17 cellular contexts compared by ENCODE assay signal in the genomic region with DNA sequence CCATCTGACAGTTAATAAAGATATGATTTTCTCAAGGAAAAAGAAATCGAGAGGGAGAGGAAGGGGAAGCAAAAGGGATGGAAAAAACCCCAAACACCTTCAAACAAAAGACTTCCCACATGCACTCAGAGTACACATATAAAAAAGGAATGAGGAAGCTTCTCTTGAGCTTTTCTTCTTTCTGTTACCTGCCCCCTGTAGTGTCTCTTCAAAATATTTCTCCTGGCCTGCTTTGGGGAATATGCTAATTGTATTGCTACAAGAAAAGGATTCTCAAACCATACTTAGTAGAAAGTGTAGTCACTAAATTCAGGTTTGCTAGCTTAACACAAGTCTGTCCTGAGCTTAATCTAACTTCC. TPM values are rescaled to one million over a fixed set of nuclear protein-coding genes. Genes with fewer than 3 reads are reported as not detected.
DNase-seq lines count a peak whose midpoint lies in the region; ATAC-seq lines count a peak whose summit lies in the region.
"Had no signal": no experiment of that assay in that cellular context is flagged by ENCODE, and none has a peak within 500 bp of the region (broad histone marks: within the 10 kb centered on the region; RNA-seq: fewer than 3 reads in every experiment).

No MANE protein-coding gene starts in this region.

- H3K4me1 Mint-ChIP-seq in stimulated activated naive CD8-positive, alpha-beta T cell treated with anti-CD3 and anti-CD28 coated beads, Interleukin-15, Interleukin-2, amounts not matched to agents 100 ng/mL and 50 ng/mL, for 24 hours (ENCODE audit: low read depth), result peaks cover 8% of the 10 kb centered on the region
- H3K4me1 Mint-ChIP-seq in stimulated activated naive CD8-positive, alpha-beta T cell treated with anti-CD3 and anti-CD28 coated beads, Interleukin-15, amount 100 ng/mL, for 72 hours, result peaks cover 10% of the 10 kb centered on the region
- peaks cover 12% of the 10 kb centered on the region for H3K4me1 Mint-ChIP-seq in activated naive CD4-positive, alpha-beta T cell treated with anti-CD3 and anti-CD28 coated beads, Interleukin-2, amount 10 ng/mL, durations not matched to agents 7 days and 5 days

- H3K9me3 ChIP-seq in HUES64 (ENCODE audit: insufficient read depth, low read depth, low read length), result no peaks in the 10 kb centered on the region
- H3K9me3 ChIP-seq: psoas muscle had no signal

- ATAC-seq in stimulated activated naive CD8-positive, alpha-beta T cell treated with anti-CD3 and anti-CD28 coated beads, Interleukin-15, amount 100 ng/mL, for 72 hours, result no peak
- ATAC-seq in HG02678 (IDR thresholded peaks at IDR 0.05; ENCODE audit: unreplicated experiment) (peak; percentile 24), GM18498 (IDR thresholded peaks at IDR 0.05; ENCODE audit: unreplicated experiment) (no peak)
- ATAC-seq: psoas muscle had no signal

- no peaks in the 10 kb centered on the region for H3K9me3 Mint-ChIP-seq in stimulated activated naive CD8-positive, alpha-beta T cell treated with anti-CD3 and anti-CD28 coated beads, Interleukin-15, Interleukin-2, amounts not matched to agents 100 ng/mL and 50 ng/mL, for 24 hours
- no peaks in the 10 kb centered on the region for H3K9me3 Mint-ChIP-seq in stimulated activated naive CD8-positive, alpha-beta T cell treated with anti-CD3 and anti-CD28 coated beads, Interleukin-15, amount 100 ng/mL, for 72 hours
- H3K9me3 Mint-ChIP-seq in activated naive CD4-positive, alpha-beta T cell treated with anti-CD3 and anti-CD28 coated beads, Interleukin-2, amount 10 ng/mL, durations not matched to agents 7 days and 5 days, result no peaks in the 10 kb centered on the region

- no peak for DNase-seq in stimulated activated naive CD8-positive, alpha-beta T cell treated with anti-CD3 and anti-CD28 coated beads, Interleukin-15, amount 100 ng/mL, for 72 hours
- DNase-seq in AG20443 (ENCODE audit: low spot score) (no peak), nucleus accumbens (lab: John Stamatoyannopoulos, UW) (no peak)
- no peak for DNase-seq in activated naive CD4-positive, alpha-beta T cell treated with anti-CD3 and anti-CD28 coated beads, Interleukin-2, amount 10 ng/mL, durations not matched to agents 7 days and 5 days
- DNase-seq: ACHN; activated T-cell treated with anti-CD3 and anti-CD28 coated beads, Interleukin-2, amount 50 U/mL, for 1 hour; aorta; dermis blood vessel endothelial cell; IMR-90; NCI-H1417; NCI-H526; psoas muscle; SHP77 had no signal

- peaks cover 13% of the 10 kb centered on the region for H3K4me1 ChIP-seq in HUES64 (ENCODE audit: insufficient read depth, low read length)
- H3K4me1 ChIP-seq: psoas muscle had no signal

- no peak overlapping the region for H3K4me3 Mint-ChIP-seq in stimulated activated naive CD8-positive, alpha-beta T cell treated with anti-CD3 and anti-CD28 coated beads, Interleukin-15, Interleukin-2, amounts not matched to agents 100 ng/mL and 50 ng/mL, for 24 hours
- H3K4me3 Mint-ChIP-seq in stimulated activated naive CD8-positive, alpha-beta T cell treated with anti-CD3 and anti-CD28 coated beads, Interleukin-15, amount 100 ng/mL, for 72 hours, result no peak overlapping the region
- no peak overlapping the region for H3K4me3 Mint-ChIP-seq in activated naive CD4-positive, alpha-beta T cell treated with anti-CD3 and anti-CD28 coated beads, Interleukin-2, amount 10 ng/mL, durations not matched to agents 7 days and 5 days

- peaks cover 49% of the 10 kb centered on the region for H3K36me3 ChIP-seq in HUES64 (ENCODE audit: insufficient read depth, low read length)

- H3K9ac ChIP-seq in HUES64 (ENCODE audit: low read depth, low read length), result no peak overlapping the region

- no CpG with 5 or more reads among the region's 1 CpG for WGBS in HUES64

- H3K4me3 ChIP-seq in HUES64 (ENCODE audit: low read length), result no peak overlapping the region
- H3K4me3 ChIP-seq: psoas muscle had no signal

- peak overlapping the region; percentile 43 for H3K27ac Mint-ChIP-seq in stimulated activated naive CD8-positive, alpha-beta T cell treated with anti-CD3 and anti-CD28 coated beads, Interleukin-15, Interleukin-2, amounts not matched to agents 100 ng/mL and 50 ng/mL, for 24 hours
- H3K27ac Mint-ChIP-seq in stimulated activated naive CD8-positive, alpha-beta T cell treated with anti-CD3 and anti-CD28 coated beads, Interleukin-15, amount 100 ng/mL, for 72 hours, result peak overlapping the region in 1 of 2 donors; percentile 23
- no peak overlapping the region for H3K27ac Mint-ChIP-seq in activated naive CD4-positive, alpha-beta T cell treated with anti-CD3 and anti-CD28 coated beads, Interleukin-2, amount 10 ng/mL, durations not matched to agents 7 days and 5 days

- CTCF ChIA-PET in activated naive CD4-positive, alpha-beta T cell treated with anti-CD3 and anti-CD28 coated beads, Interleukin-2, amount 10 ng/mL, durations not matched to agents 7 days and 5 days (lab: Charles Lee), result no interaction called here

- H3K27me3 Mint-ChIP-seq in stimulated activated naive CD8-positive, alpha-beta T cell treated with anti-CD3 and anti-CD28 coated beads, Interleukin-15, Interleukin-2, amounts not matched to agents 100 ng/mL and 50 ng/mL, for 24 hours, result no peaks in the 10 kb centered on the region
- no peaks in the 10 kb centered on the region for H3K27me3 Mint-ChIP-seq in stimulated activated naive CD8-positive, alpha-beta T cell treated with anti-CD3 and anti-CD28 coated beads, Interleukin-15, amount 100 ng/mL, for 72 hours
- H3K27me3 Mint-ChIP-seq in activated naive CD4-positive, alpha-beta T cell treated with anti-CD3 and anti-CD28 coated beads, Interleukin-2, amount 10 ng/mL, durations not matched to agents 7 days and 5 days, result no peaks in the 10 kb centered on the region

- H3K36me3 Mint-ChIP-seq in stimulated activated naive CD8-positive, alpha-beta T cell treated with anti-CD3 and anti-CD28 coated beads, Interleukin-15, Interleukin-2, amounts not matched to agents 100 ng/mL and 50 ng/mL, for 24 hours (ENCODE audit: low read depth), result peaks cover 13% of the 10 kb centered on the region
- peaks cover 37% of the 10 kb centered on the region for H3K36me3 Mint-ChIP-seq in activated naive CD4-positive, alpha-beta T cell treated with anti-CD3 and anti-CD28 coated beads, Interleukin-2, amount 10 ng/mL, durations not matched to agents 7 days and 5 days

- H3K27ac ChIP-seq in HUES64 (ENCODE audit: low read depth, low read length), result peak overlapping the region; percentile 37
- H3K27ac ChIP-seq: psoas muscle had no signal

- H3K27me3 ChIP-seq in HUES64 (ENCODE audit: insufficient read depth, low read length), result no peaks in the 10 kb centered on the region

RNA-seq across cellular contexts. Expression of a gene that starts 58.7 kb away (rescaled TPM):
- polyA plus RNA-seq in HUES64 (2013, experiment 1 of 2), result 15.7 TPM
- 18.4 TPM for polyA plus RNA-seq in HUES64 (2013, experiment 2 of 2)
